Comparison of ENCODE assay signal across 8 cellular contexts in the genomic region with DNA sequence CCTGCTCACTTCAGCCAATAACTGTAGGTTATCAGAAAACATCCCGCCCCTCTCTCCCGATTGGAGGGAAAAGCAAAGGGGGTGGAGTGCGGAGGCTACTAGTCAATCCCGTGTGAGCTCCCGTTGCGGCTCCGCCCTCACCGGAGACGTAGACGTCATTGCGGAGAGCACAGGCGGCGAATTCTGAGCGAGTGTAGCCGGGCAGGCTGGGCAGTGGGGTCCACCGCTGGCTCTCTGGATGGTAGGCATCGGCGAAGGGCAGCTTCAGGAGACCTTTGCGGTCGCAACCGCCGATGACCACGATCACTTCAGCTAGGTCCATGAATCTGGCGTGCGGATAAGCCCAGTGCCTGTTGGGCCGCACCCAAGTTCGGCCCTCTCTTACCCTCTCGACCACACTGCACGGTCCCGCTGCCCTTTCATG. TPM values are rescaled to one million over a fixed set of nuclear protein-coding genes. Genes with fewer than 3 reads are reported as not detected.
DNase-seq lines count a peak whose midpoint lies in the region; ATAC-seq, FAIRE-seq and TF ChIP-seq lines count a peak whose summit lies in the region.

No MANE protein-coding gene starts in this region.

- no peak overlapping the region for H3K18ac ChIP-seq in H1 (ENCODE audit: extremely low read depth, low read length)

- no peak overlapping the region; a peak in 1 of 4 replicates for H3K4me2 ChIP-seq in H1 (ENCODE audit: insufficient read depth in 1 of 2, low read depth in 2 of 2, low read length in 2 of 2)

- H2AK5ac ChIP-seq in H1 (ENCODE audit: low read depth, low read length) = no peak overlapping the region

- no peaks in the 10 kb centered on the region for H3K79me1 ChIP-seq in H1 (ENCODE audit: low read depth, low read length)

- TF ChIP-seq CTCF in NB4 (IDR thresholded peaks at IDR 0.05; ENCODE audit: low read depth, low read length) (no peak), H1 (IDR thresholded peaks at IDR 0.05; ENCODE audit: control extremely low read depth in 1 of 3, insufficient read depth in 1 of 3, low read depth in 1 of 3, low read length in 3 of 3) (no peak)

- ATAC-seq in GM18907 (IDR thresholded peaks at IDR 0.05; ENCODE audit: unreplicated experiment) (peak; percentile 64), HG02763 (IDR thresholded peaks at IDR 0.05; ENCODE audit: unreplicated experiment) (no peak), GM18517 (IDR thresholded peaks at IDR 0.05; ENCODE audit: unreplicated experiment) (no peak)

- peak overlapping the region; percentile 63 for H3K4me3 ChIP-seq in NB4 (ENCODE audit: low read depth, low read length)
- no peak overlapping the region for H3K4me3 ChIP-seq in H1 (ENCODE audit: extremely low read depth in 1 of 4, insufficient read depth in 2 of 4, low read depth in 3 of 4, low read length in 4 of 4)
- H3K4me3 ChIP-seq in mucosa of rectum (ENCODE audit: low read length in 2 of 2) = peak overlapping the region; percentile 51 to 72

- TF ChIP-seq POLR2A in NB4 (IDR thresholded peaks at IDR 0.05; ENCODE audit: extremely low read depth, insufficient read length) = peak; percentile 34
- TF ChIP-seq POLR2A in H1 (IDR thresholded peaks at IDR 0.05; ENCODE audit: control extremely low read depth in 1 of 2, low read depth in 2 of 2, low read length in 2 of 2) = no peak

- H2BK12ac ChIP-seq in H1 (ENCODE audit: low read depth, low read length) = no peak overlapping the region

- H3K4me1 ChIP-seq in H1 (replicated peaks in 1 of 4; ENCODE audit: control insufficient read depth in 3 of 4, insufficient read depth in 4 of 4, low read length in 3 of 4) = peaks cover 0 to 23% (median 15%) of the 10 kb centered on the region in 4 experiments; a peak in 6 of 7 replicates
- peaks cover 15 to 21% of the 10 kb centered on the region in 2 donors for H3K4me1 ChIP-seq in mucosa of rectum (ENCODE audit: control insufficient read depth in 2 of 2, insufficient read depth in 2 of 2, low read length in 2 of 2)

- H3K27ac ChIP-seq in H1 (ENCODE audit: low read depth, low read length) (no peak overlapping the region), mucosa of rectum (ENCODE audit: low read depth in 2 of 2, low read length in 2 of 2) (no peak overlapping the region)

- H2BK15ac ChIP-seq in H1 (ENCODE audit: low read length) = no peak overlapping the region

- no peak overlapping the region for H2BK120ac ChIP-seq in H1 (replicated peaks; ENCODE audit: low read depth, low read length)

- H4K5ac ChIP-seq in H1 (ENCODE audit: insufficient read length, low read depth, low read length) = no peak overlapping the region

- H3K9ac ChIP-seq in H1 (replicated peaks in 1 of 4; ENCODE audit: extremely low read depth in 1 of 4, low read depth in 3 of 4, low read length in 3 of 4) = no peak overlapping the region; a peak in 1 of 7 replicates
- H3K9ac ChIP-seq in mucosa of rectum (ENCODE audit: low read depth in 1 of 2, low read length in 2 of 2) = no peak overlapping the region

- H2AFZ ChIP-seq in H1 (ENCODE audit: low read length) = no peak overlapping the region

- no peak overlapping the region for H3K4ac ChIP-seq in H1 (replicated peaks; ENCODE audit: insufficient read length, low read depth, low read length)

- no peak for FAIRE-seq in H1 (lab: Jason Lieb, UNC)

- H4K8ac ChIP-seq in H1 (ENCODE audit: extremely low read depth, insufficient read depth, low read length) = no peak overlapping the region

- CTCF ChIA-PET in H1 (lab: Charles Lee; ENCODE audit: partially characterized antibody) = interaction anchor here (0.5 to 18.5 kb wide), 10 partner anchors 15 to 455 kb away, joined by 3 to 201 read pairs (median 4); no protein-coding TSS in a partner anchor

- H4K91ac ChIP-seq in H1 (replicated peaks; ENCODE audit: insufficient read length, low read length) = no peak overlapping the region

- no peak overlapping the region for H3K23ac ChIP-seq in H1 (ENCODE audit: insufficient read length)

- peaks cover 2 to 3% of the 10 kb centered on the region in 2 experiments for H4K20me1 ChIP-seq in H1 (replicated peaks in 1 of 2; ENCODE audit: control insufficient read depth in 1 of 2, insufficient read depth in 2 of 2, low read length in 2 of 2)

- no peak for TF ChIP-seq RAD21 in H1 (IDR thresholded peaks at IDR 0.05 in 1 of 2, conservative IDR thresholded peaks at IDR 0.05 in 1 of 2; ENCODE audit: low read depth in 2 of 2, low read length in 2 of 2)

- H3K23me2 ChIP-seq in H1 (ENCODE audit: low read depth, low read length) = peaks cover 8% of the 10 kb centered on the region; the same call in 1 of the 2 replicates

- H3K27me3 ChIP-seq in H1 (replicated peaks in 1 of 4; ENCODE audit: control insufficient read depth in 3 of 4, extremely low read depth in 1 of 4, insufficient read depth in 3 of 4, low read length in 3 of 4) (peaks cover 47 to 66% (median 60%) of the 10 kb centered on the region in 4 experiments), mucosa of rectum (ENCODE audit: control insufficient read depth in 2 of 2, insufficient read depth in 2 of 2, low read length in 2 of 2) (peaks cover 27 to 28% of the 10 kb centered on the region in 2 donors)

- H3K9me3 ChIP-seq in H1 (ENCODE audit: insufficient read depth in 2 of 2, low read depth in 1 of 2, low read length in 1 of 2) (peaks cover 9 to 19% of the 10 kb centered on the region in 2 experiments; a peak in 3 of 4 replicates), mucosa of rectum (ENCODE audit: control insufficient read depth in 2 of 2, low read length in 2 of 2) (peaks cover 0 to 4% of the 10 kb centered on the region in 2 donors)

- DNase-seq in NB4 (ENCODE audit: low read depth) (peak; percentile 95), H1 (ENCODE audit: low read depth in 1 of 2, low spot score in 2 of 2) (no peak)
- peak; percentile 63 for DNase-seq in activated CD8-positive, alpha-beta memory T cell treated with anti-CD3 and anti-CD28 coated beads, Interleukin-2, amount 50 U/mL, for 24 hours (ENCODE audit: extremely low read depth)
- peak; percentile 82 for DNase-seq in stimulated activated CD8-positive, alpha-beta memory T cell treated with anti-CD3 and anti-CD28 coated beads, Interleukin-4, amount 100 ng/mL, for 48 hours

- H2BK20ac ChIP-seq in H1 (ENCODE audit: low read length) = no peak overlapping the region

- H3K56ac ChIP-seq in H1 (replicated peaks; ENCODE audit: insufficient read length, low read depth, low read length) = no peak overlapping the region

- 85% methylated on average over 20 of the region's 30 CpGs; no CpG with 5 or more reads in 1 of the 2 experiments for WGBS in H1 (ENCODE audit: extremely low coverage in 1 of 2, insufficient coverage in 1 of 2, insufficient read length in 1 of 2, insufficient replicate concordance in 2 of 2, low coverage in 1 of 2, low lambda C conversion rate in 2 of 2, missing lambda C conversion rate in 1 of 2), 2 experiments

- H3K36me3 ChIP-seq in H1 (ENCODE audit: control insufficient read depth in 2 of 4, insufficient read depth in 4 of 4, low read length in 3 of 4) = peaks cover 0 to 17% (median 0%) of the 10 kb centered on the region in 4 experiments; a peak in 4 of 8 replicates
- peaks cover 0 to 3% of the 10 kb centered on the region in 2 donors for H3K36me3 ChIP-seq in mucosa of rectum (ENCODE audit: control insufficient read depth in 2 of 2, insufficient read depth in 2 of 2, low read length in 2 of 2)

- POLR2A ChIA-PET in H1 (lab: Charles Lee; ENCODE audit: partially characterized antibody) = interaction anchor here (0.8 to 27.9 kb wide), 6 partner anchors 9 to 41 kb away, joined by 3 to 570 read pairs (median 5); partner anchors contain the start of gene RPS3

- no peak overlapping the region for H2BK5ac ChIP-seq in H1 (ENCODE audit: low read depth, low read length)

- no peak for TF ChIP-seq EP300 in H1 (IDR thresholded peaks at IDR 0.05; ENCODE audit: borderline replicate concordance in 1 of 2, low read depth in 2 of 2, low read length in 2 of 2)

- H3K79me2 ChIP-seq in H1 (ENCODE audit: control insufficient read depth in 1 of 2, insufficient read depth in 2 of 2, low read length in 2 of 2) = no peaks in the 10 kb centered on the region

- H3K14ac ChIP-seq in H1 (ENCODE audit: insufficient read length) = no peak overlapping the region

TF ChIP-seq in H1, 55 proteins besides CTCF, POLR2A, EP300 and RAD21:
- TF ChIP-seq, protein P1, sequence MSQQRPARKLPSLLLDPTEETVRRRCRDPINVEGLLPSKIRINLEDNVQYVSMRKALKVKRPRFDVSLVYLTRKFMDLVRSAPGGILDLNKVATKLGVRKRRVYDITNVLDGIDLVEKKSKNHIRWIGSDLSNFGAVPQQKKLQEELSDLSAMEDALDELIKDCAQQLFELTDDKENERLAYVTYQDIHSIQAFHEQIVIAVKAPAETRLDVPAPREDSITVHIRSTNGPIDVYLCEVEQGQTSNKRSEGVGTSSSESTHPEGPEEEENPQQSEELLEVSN (IDR thresholded peaks at IDR 0.05) = peak; percentile 56; the same call in 1 of the 2 replicates
- TF ChIP-seq CREB1 (IDR thresholded peaks at IDR 0.05) = no peak

RNA-seq across cellular contexts. Expression of gene KLHL35, which starts 4.7 kb away (rescaled TPM):
- total RNA-seq in H1 (2021; fragmentation: NEBNext Ultra II Directional; extraction: Animal tissue kit (Norgen Biotek cat#: 25700)) = 0.35 and 0.40 TPM in 2 replicates
- polyA plus RNA-seq in H1 (2011; rRNA removed) = 0.41 and 0.64 TPM in 2 replicates
- polyA plus RNA-seq in H1 (2011; cell fraction: cytosol; rRNA removed) = 0.50 TPM
- polyA plus RNA-seq in H1 (2011; cell fraction: nucleus; rRNA removed) = 0.40 TPM
- 0.24 to 0.70 TPM (median 0.66 TPM) in 3 of 4 replicates, not detected in the other for polyA plus RNA-seq in H1 (2012, experiment 1 of 2)
- 0.24 TPM for polyA plus RNA-seq in H1 (2012, experiment 2 of 2)
- 0.32 TPM for polyA plus RNA-seq in H1 (2013, experiment 1 of 2)
- 0.31 TPM for polyA plus RNA-seq in H1 (2013, experiment 2 of 2)
- 0.10 TPM in 1 of 2 replicates, not detected in the other for polyA minus RNA-seq in H1 (2011; rRNA and poly(A)+ RNA removed)
- polyA minus RNA-seq in H1 (2011; cell fraction: cytosol; rRNA and poly(A)+ RNA removed) = 1.0 TPM
- polyA minus RNA-seq in H1 (2011; cell fraction: nucleus; rRNA and poly(A)+ RNA removed) = not detected

RNA-seq across cellular contexts. Expression of gene RPS3, which starts 29.0 kb away (rescaled TPM):
- 3,813 and 3,882 TPM in 2 replicates for total RNA-seq in H1 (2021; fragmentation: NEBNext Ultra II Directional; extraction: Animal tissue kit (Norgen Biotek cat#: 25700))
- polyA plus RNA-seq in H1 (2011; rRNA removed) = 4,194 and 5,088 TPM in 2 replicates
- 5,780 TPM for polyA plus RNA-seq in H1 (2011; cell fraction: cytosol; rRNA removed)
- 3,386 TPM for polyA plus RNA-seq in H1 (2011; cell fraction: nucleus; rRNA removed)
- 4,233 to 5,711 TPM (median 5,025 TPM) in 4 replicates for polyA plus RNA-seq in H1 (2012, experiment 1 of 2)
- polyA plus RNA-seq in H1 (2012, experiment 2 of 2) = 24,266 TPM
- 5,747 TPM for polyA plus RNA-seq in H1 (2013, experiment 1 of 2)
- 5,667 TPM for polyA plus RNA-seq in H1 (2013, experiment 2 of 2)
- polyA minus RNA-seq in H1 (2011; rRNA and poly(A)+ RNA removed) = 985 and 1,133 TPM in 2 replicates
- 694 TPM for polyA minus RNA-seq in H1 (2011; cell fraction: cytosol; rRNA and poly(A)+ RNA removed)
- polyA minus RNA-seq in H1 (2011; cell fraction: nucleus; rRNA and poly(A)+ RNA removed) = 657 TPM

Comparison
In these comparisons a context has a peak if more than half of its experiments do, and no peak if none do; other contexts are left out.
1. DNase-seq: peak in NB4 (single experiment), activated CD8-positive, alpha-beta memory T cell treated with anti-CD3 and anti-CD28 coated beads, Interleukin-2, amount 50 U/mL, for 24 hours (single experiment) and stimulated activated CD8-positive, alpha-beta memory T cell treated with anti-CD3 and anti-CD28 coated beads, Interleukin-4, amount 100 ng/mL, for 48 hours (single experiment); none in H1 (0 of 2).
2. H3K4me3 ChIP-seq: peak in NB4 (single experiment) and mucosa of rectum (2 of 2); none in H1 (0 of 4).